Comparison of ENCODE assay signal across 14 cellular contexts in genomic region chr10:86047588-86047987, GRCh38.
A peak's percentile ranks its signal among the peaks of the same experiment; 100 is the strongest.
DNase-seq lines count a peak whose midpoint lies in the region; ATAC-seq and TF ChIP-seq lines count a peak whose summit lies in the region.
"Had no signal": no experiment of that assay in that cellular context is flagged by ENCODE, and none has a peak within 500 bp of the region (broad histone marks: within the 10 kb centered on the region; RNA-seq: fewer than 3 reads in every experiment).

No MANE protein-coding gene starts in this region.

- H3K4me2 ChIP-seq in BLaER1, result peak overlapping the region; percentile 59

- H3K27me3 ChIP-seq in BLaER1, result no peaks in the 10 kb centered on the region
- peaks cover 1% of the 10 kb centered on the region for H3K27me3 ChIP-seq in CD4-positive, CD25-positive, alpha-beta regulatory T cell (ENCODE audit: control insufficient read depth, insufficient read depth, low read length)
- H3K27me3 ChIP-seq: foreskin keratinocyte, suprapubic skin had no signal

- no peak for ATAC-seq in CD4-positive, CD25-positive, alpha-beta regulatory T cell (ENCODE audit: low read depth in 2 of 2)

- peak overlapping the region in 1 of 3 donors; percentile 65 for H3K27ac Mint-ChIP-seq in CD4-positive, CD25-positive, alpha-beta regulatory T cell
- H3K27ac Mint-ChIP-seq: B cell had no signal

- H3K9ac ChIP-seq in BLaER1, result no peak overlapping the region

- peaks cover 16% of the 10 kb centered on the region for H3K27me3 Mint-ChIP-seq in CD4-positive, CD25-positive, alpha-beta regulatory T cell

- no peaks in the 10 kb centered on the region for H3K36me3 Mint-ChIP-seq in CD4-positive, CD25-positive, alpha-beta regulatory T cell

- peaks cover 25% of the 10 kb centered on the region for H3K4me1 ChIP-seq in BLaER1
- H3K4me1 ChIP-seq in CD4-positive, CD25-positive, alpha-beta regulatory T cell (ENCODE audit: control insufficient read depth, insufficient read depth, low read length, poor library complexity, severe bottlenecking), result peaks cover 16% of the 10 kb centered on the region
- H3K4me1 ChIP-seq: foreskin keratinocyte, suprapubic skin had no signal

- TF ChIP-seq CTCF in NB4 (IDR thresholded peaks at IDR 0.05; ENCODE audit: low read depth, low read length) (no peak), coronary artery (IDR thresholded peaks at IDR 0.05) (no peak)

- DNase-seq in CD4-positive, CD25-positive, alpha-beta regulatory T cell, result peak in 2 of 3 donors; percentile 3 to 49
- peak; percentile 9 for DNase-seq in NB4 (ENCODE audit: low read depth)
- DNase-seq in coronary artery (ENCODE audit: low spot score), result peak; percentile 11
- no peak for DNase-seq in NCI-H446 (lab: John Stamatoyannopoulos, UW)
- no peak for DNase-seq in retina
- no peak for DNase-seq in activated gamma-delta T cell (lab: John Stamatoyannopoulos, UW)
- DNase-seq: NCI-H187 treated with DMSO at 0.1 percent for 48 hours, NCI-H526 treated with DMSO at 0.1 percent for 48 hours, occipital lobe had no signal

- H3K36me3 ChIP-seq in BLaER1, result no peaks in the 10 kb centered on the region
- H3K36me3 ChIP-seq in CD4-positive, CD25-positive, alpha-beta regulatory T cell (ENCODE audit: control insufficient read depth, insufficient read depth, low read length), result no peaks in the 10 kb centered on the region
- H3K36me3 ChIP-seq: suprapubic skin had no signal

- TF ChIP-seq POLR2A in NB4 (IDR thresholded peaks at IDR 0.05; ENCODE audit: extremely low read depth, insufficient read length), result no peak

- no peaks in the 10 kb centered on the region for H3K9me3 Mint-ChIP-seq in CD4-positive, CD25-positive, alpha-beta regulatory T cell

- H3K4me3 Mint-ChIP-seq in CD4-positive, CD25-positive, alpha-beta regulatory T cell, result peak overlapping the region in 2 of 4 donors; percentile 22 to 70
- H3K4me3 Mint-ChIP-seq: B cell had no signal

- H3K4me3 ChIP-seq in BLaER1, result no peak overlapping the region
- no peak overlapping the region for H3K4me3 ChIP-seq in CD4-positive, CD25-positive, alpha-beta regulatory T cell (ENCODE audit: low read depth, low read length)
- no peak overlapping the region for H3K4me3 ChIP-seq in NB4 (ENCODE audit: low read depth, low read length)
- no peak overlapping the region for H3K4me3 ChIP-seq in coronary artery
- H3K4me3 ChIP-seq: suprapubic skin had no signal

- H4K20me1 ChIP-seq in BLaER1, result no peaks in the 10 kb centered on the region

- H3K4me1 Mint-ChIP-seq in CD4-positive, CD25-positive, alpha-beta regulatory T cell, result peaks cover 0 to 19% (median 14%) of the 10 kb centered on the region in 4 donors
- H3K4me1 Mint-ChIP-seq: B cell had no signal

- H3K9me3 ChIP-seq in BLaER1, result no peaks in the 10 kb centered on the region; the same call in 1 of the 2 replicates
- no peaks in the 10 kb centered on the region for H3K9me3 ChIP-seq in CD4-positive, CD25-positive, alpha-beta regulatory T cell (ENCODE audit: control insufficient read depth in 2 of 2, low read length in 2 of 2)
- H3K9me3 ChIP-seq: suprapubic skin had no signal

- H3K27ac ChIP-seq in BLaER1 (no peak overlapping the region), coronary artery (no peak overlapping the region)
- H3K27ac ChIP-seq in CD4-positive, CD25-positive, alpha-beta regulatory T cell (ENCODE audit: insufficient read depth, low read length, poor library complexity, severe bottlenecking), result no peak overlapping the region
- H3K27ac ChIP-seq: foreskin keratinocyte, suprapubic skin, VCaP had no signal

Comparison
In these comparisons a context has a peak if more than half of its experiments do, and no peak if none do; other contexts are left out.
1. DNase-seq: peak in CD4-positive, CD25-positive, alpha-beta regulatory T cell (2 of 3), NB4 (single experiment) and coronary artery (single experiment); none in NCI-H446 (0 of 2), retina (single experiment) and activated gamma-delta T cell (single experiment).